In the genomic region with DNA sequence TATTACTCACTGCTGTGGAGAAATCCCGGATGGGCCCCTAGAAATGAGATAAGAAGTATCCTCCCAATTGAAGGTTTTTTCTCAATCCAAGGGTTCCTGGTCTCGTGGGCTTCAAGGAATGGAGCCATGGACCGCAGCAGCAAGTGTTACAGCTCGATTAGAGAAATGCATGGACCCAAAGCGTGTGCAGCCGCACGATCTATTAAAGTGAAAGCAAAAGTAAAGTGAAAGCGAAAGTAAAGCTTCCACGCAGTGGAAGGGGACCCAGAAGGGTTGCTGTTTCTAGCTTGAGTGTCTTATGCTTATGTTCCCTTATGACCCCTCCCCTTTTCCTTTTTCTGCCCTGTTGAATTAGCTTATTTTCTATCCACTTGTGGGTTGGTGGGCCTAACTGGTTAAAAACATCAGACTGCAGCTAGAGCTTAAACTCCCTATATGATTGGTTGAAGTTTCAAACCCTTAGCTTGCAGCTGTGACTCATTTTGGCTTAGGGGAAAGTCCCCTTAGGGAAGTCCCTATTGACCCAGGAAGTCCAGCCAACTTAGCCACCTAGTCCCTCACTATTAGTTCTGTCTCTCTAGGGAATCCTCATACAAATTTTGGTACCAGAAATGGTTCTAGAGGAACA, we compare ENCODE assay signal across 8 cellular contexts.
A peak's percentile ranks its signal among the peaks of the same experiment; 100 is the strongest.
DNase-seq lines count a peak whose midpoint lies in the region; ATAC-seq, FAIRE-seq and TF ChIP-seq lines count a peak whose summit lies in the region.

No MANE protein-coding gene starts in this region.

- H3K27ac ChIP-seq in OCI-LY1 (ENCODE audit: low read depth, low read length, poor library complexity, severe bottlenecking) (peak overlapping the region; percentile 73), keratinocyte (ENCODE audit: control insufficient read depth, insufficient read depth, low read length) (no peak overlapping the region)

- no peaks in the 10 kb centered on the region for H3K9me3 ChIP-seq in OCI-LY1 (ENCODE audit: low read length)
- H3K9me3 ChIP-seq in keratinocyte (ENCODE audit: control insufficient read depth, low read depth, low read length), result no peaks in the 10 kb centered on the region

- peak overlapping the region; percentile 74 for H3K4me3 ChIP-seq in OCI-LY1 (ENCODE audit: low read depth, low read length, poor library complexity, severe bottlenecking)
- no peak overlapping the region for H3K4me3 ChIP-seq in keratinocyte (ENCODE audit: control insufficient read depth in 2 of 3, extremely low read depth in 1 of 3, insufficient read depth in 2 of 3, low read depth in 1 of 3, low read length in 3 of 3)

- no peaks in the 10 kb centered on the region for H3K27me3 ChIP-seq in OCI-LY1 (ENCODE audit: insufficient read depth, low read length)
- H3K27me3 ChIP-seq in keratinocyte (ENCODE audit: control insufficient read depth, extremely low read depth, insufficient read depth, low read length), result no peaks in the 10 kb centered on the region

- TF ChIP-seq CTCF in OCI-LY1 (IDR thresholded peaks at IDR 0.05; ENCODE audit: low read length), result no peak
- TF ChIP-seq CTCF in keratinocyte (optimal IDR thresholded peaks at IDR 0.05 in 1 of 3, IDR thresholded peaks at IDR 0.05 in 1 of 3, conservative IDR thresholded peaks at IDR 0.05 in 1 of 3; ENCODE audit: extremely low read depth in 1 of 3, insufficient read depth in 2 of 3, low read length in 3 of 3), result no peak

- H3K27me3 Mint-ChIP-seq in activated T-cell treated with anti-CD3 and anti-CD28 coated beads, Interleukin-2, amount 50 U/mL, for 72 hours (ENCODE audit: low read depth), result no peaks in the 10 kb centered on the region
- H3K27me3 Mint-ChIP-seq in stimulated activated naive B cell treated with anti-CD40 and anti-IgM and Interleukin-4, amounts not matched to agents 10 μg/mL and 1 μg/mL and 100 μg/mL, for 72 hours, result no peaks in the 10 kb centered on the region

- H3K4me2 ChIP-seq in OCI-LY1 (ENCODE audit: low read length), result peak overlapping the region; percentile 89
- H3K4me2 ChIP-seq in keratinocyte (ENCODE audit: control insufficient read depth, extremely low read depth, insufficient read depth, low read depth, low read length), result peak overlapping the region; percentile 14

- peaks cover 2 to 3% of the 10 kb centered on the region in 2 donors for H3K9me3 Mint-ChIP-seq in activated T-cell treated with anti-CD3 and anti-CD28 coated beads, Interleukin-2, amount 50 U/mL, for 72 hours
- H3K9me3 Mint-ChIP-seq in stimulated activated naive B cell treated with anti-CD40 and anti-IgM and Interleukin-4, amounts not matched to agents 10 μg/mL and 1 μg/mL and 100 μg/mL, for 72 hours, result peaks cover 11 to 12% of the 10 kb centered on the region in 2 donors

- no peaks in the 10 kb centered on the region for H3F3A ChIP-seq in OCI-LY1 (ENCODE audit: insufficient read depth, low read length)

- dilution Hi-C loops in keratinocyte (cut with MboI; ENCODE audit: extremely low pct_ligation_motif_present, low sequenced_read_pairs), result no loop called here

- H2AFZ ChIP-seq in OCI-LY1 (ENCODE audit: low read length) (peak overlapping the region; percentile 19), keratinocyte (ENCODE audit: control insufficient read depth, low read length) (peak overlapping the region; percentile 18)

- no peak for FAIRE-seq in keratinocyte (lab: Jason Lieb, UNC)

- DNase-seq in DMS53 treated with DMSO at 0.1 percent for 48 hours (lab: John Stamatoyannopoulos, UW; ENCODE audit: unreplicated experiment), result peak; percentile 77
- DNase-seq in activated T-cell treated with anti-CD3 and anti-CD28 coated beads, Interleukin-2, amount 50 U/mL, for 72 hours, result peak; percentile 33 to 45
- no peak for DNase-seq in keratinocyte (ENCODE audit: low read depth, low spot score)
- DNase-seq in stimulated activated naive B cell treated with anti-CD40 and anti-IgM and Interleukin-4, amounts not matched to agents 10 μg/mL and 1 μg/mL and 100 μg/mL, for 72 hours, result peak; percentile 70
- DNase-seq in foreskin melanocyte, result no peak

- no peaks in the 10 kb centered on the region for H3K9me1 ChIP-seq in keratinocyte (ENCODE audit: control insufficient read depth, extremely low read depth, insufficient read depth, low read length)

- peaks cover 27% of the 10 kb centered on the region for H3K4me1 ChIP-seq in OCI-LY1 (ENCODE audit: insufficient read depth, low read length, severe bottlenecking)
- no peaks in the 10 kb centered on the region for H3K4me1 ChIP-seq in keratinocyte (ENCODE audit: control insufficient read depth, extremely low read depth, insufficient read depth, low read length)

- H3K4me3 Mint-ChIP-seq in activated T-cell treated with anti-CD3 and anti-CD28 coated beads, Interleukin-2, amount 50 U/mL, for 72 hours, result peak overlapping the region; percentile 86 to 91
- H3K4me3 Mint-ChIP-seq in stimulated activated naive B cell treated with anti-CD40 and anti-IgM and Interleukin-4, amounts not matched to agents 10 μg/mL and 1 μg/mL and 100 μg/mL, for 72 hours, result peak overlapping the region; percentile 88 to 89

- H3K79me2 ChIP-seq in OCI-LY1 (ENCODE audit: insufficient read depth, low read length) (no peaks in the 10 kb centered on the region), keratinocyte (ENCODE audit: control insufficient read depth, insufficient read depth, low read length) (no peaks in the 10 kb centered on the region)

- no peaks in the 10 kb centered on the region for H4K20me1 ChIP-seq in OCI-LY1 (ENCODE audit: insufficient read depth, low read length)
- H4K20me1 ChIP-seq in keratinocyte (ENCODE audit: control insufficient read depth, extremely low read depth, insufficient read depth, low read length), result no peaks in the 10 kb centered on the region

- no peaks in the 10 kb centered on the region for H3K9me2 ChIP-seq in OCI-LY1 (ENCODE audit: low read depth, low read length)

- H3K36me3 Mint-ChIP-seq in activated T-cell treated with anti-CD3 and anti-CD28 coated beads, Interleukin-2, amount 50 U/mL, for 72 hours (ENCODE audit: insufficient read depth in 2 of 2), result peaks cover 3 to 8% of the 10 kb centered on the region in 2 donors
- peaks cover 1 to 27% of the 10 kb centered on the region in 2 donors for H3K36me3 Mint-ChIP-seq in stimulated activated naive B cell treated with anti-CD40 and anti-IgM and Interleukin-4, amounts not matched to agents 10 μg/mL and 1 μg/mL and 100 μg/mL, for 72 hours

- H3K9ac ChIP-seq in OCI-LY1 (ENCODE audit: low read length) (peak overlapping the region; percentile 71), keratinocyte (ENCODE audit: control insufficient read depth, extremely low read depth, insufficient read depth, low read length) (no peak overlapping the region)

- ATAC-seq in GM19468 (IDR thresholded peaks at IDR 0.05; ENCODE audit: extremely low read depth, unreplicated experiment), result peak; percentile 90
- peak; percentile 71 for ATAC-seq in HG03565 (IDR thresholded peaks at IDR 0.05; ENCODE audit: unreplicated experiment)
- peak; percentile 64 to 70 for ATAC-seq in activated T-cell treated with anti-CD3 and anti-CD28 coated beads, Interleukin-2, amount 50 U/mL, for 72 hours (replicated peaks in 1 of 2)
- ATAC-seq in stimulated activated naive B cell treated with anti-CD40 and anti-IgM and Interleukin-4, amounts not matched to agents 10 μg/mL and 1 μg/mL and 100 μg/mL, for 72 hours (replicated peaks), result peak; percentile 76 to 80

- H3K36me3 ChIP-seq in OCI-LY1 (ENCODE audit: insufficient read depth, low read length) (no peaks in the 10 kb centered on the region), keratinocyte (ENCODE audit: control insufficient read depth in 2 of 2, extremely low read depth in 1 of 2, insufficient read depth in 2 of 2, low read length in 2 of 2) (no peaks in the 10 kb centered on the region)

- H3K4me1 Mint-ChIP-seq in activated T-cell treated with anti-CD3 and anti-CD28 coated beads, Interleukin-2, amount 50 U/mL, for 72 hours (ENCODE audit: low read depth), result peaks cover 58% of the 10 kb centered on the region
- H3K4me1 Mint-ChIP-seq in stimulated activated naive B cell treated with anti-CD40 and anti-IgM and Interleukin-4, amounts not matched to agents 10 μg/mL and 1 μg/mL and 100 μg/mL, for 72 hours, result peaks cover 26 to 63% of the 10 kb centered on the region in 2 donors

- peak overlapping the region; percentile 86 for H3K27ac Mint-ChIP-seq in activated T-cell treated with anti-CD3 and anti-CD28 coated beads, Interleukin-2, amount 50 U/mL, for 72 hours
- H3K27ac Mint-ChIP-seq in stimulated activated naive B cell treated with anti-CD40 and anti-IgM and Interleukin-4, amounts not matched to agents 10 μg/mL and 1 μg/mL and 100 μg/mL, for 72 hours, result peak overlapping the region; percentile 98

Comparison
In these comparisons a context has a peak if more than half of its experiments do, and no peak if none do; other contexts are left out.
1. DNase-seq: peak in DMS53 treated with DMSO at 0.1 percent for 48 hours (single experiment), activated T-cell treated with anti-CD3 and anti-CD28 coated beads, Interleukin-2, amount 50 U/mL, for 72 hours (2 of 2) and stimulated activated naive B cell treated with anti-CD40 and anti-IgM and Interleukin-4, amounts not matched to agents 10 μg/mL and 1 μg/mL and 100 μg/mL, for 72 hours (single experiment); none in keratinocyte (single experiment) and foreskin melanocyte (single experiment).
2. Peak in every context shown above with its lines, with median percentiles within 50 percentile points of each other: ATAC-seq.